ENCODE assay signal across 22 cellular contexts in genomic region chr11:133271206-133271605, GRCh38.
"Had no signal": no experiment of that assay in that cellular context is flagged by ENCODE, and none has a peak within 500 bp of the region (broad histone marks: within the 10 kb centered on the region; RNA-seq: fewer than 3 reads in every experiment).

No MANE protein-coding gene starts in this region.

- H3K4me3 ChIP-seq: coronary artery, dorsolateral prefrontal cortex, heart left ventricle had no signal

- H3K27me3 ChIP-seq: brain microvascular endothelial cell had no signal

- H3K36me3 ChIP-seq: brain microvascular endothelial cell, heart left ventricle had no signal

- DNase-seq: activated CD4-positive, alpha-beta memory T cell treated with anti-CD3 and anti-CD28 coated beads for 36 hours; activated CD4-positive, alpha-beta T cell treated with anti-CD3 and anti-CD28 coated beads for 36 hours; activated CD4-positive, alpha-beta T cell treated with anti-CD3 and anti-CD28 coated beads, Interleukin-2, amount 10 ng/mL, durations not matched to agents 24 days and 14 days; activated CD4-positive, CD25-positive, alpha-beta regulatory T cell; activated CD4-positive, CD25-positive, alpha-beta regulatory T cell treated with anti-CD3 and anti-CD28 coated beads, Interleukin-2, amount 50 U/mL, for 72 hours; activated CD8-positive, alpha-beta memory T cell treated with anti-CD3 and anti-CD28 coated beads, Interleukin-2, amount 50 U/mL, for 48 hours; activated effector memory CD4-positive, alpha-beta T cell treated with Interleukin-2 at 50 U/mL for 16 hours; activated gamma-delta T cell treated with Interleukin-2 at 50 U/mL for 16 hours; activated naive CD4-positive, alpha-beta T cell treated with anti-CD3 and anti-CD28 coated beads, Interleukin-2, amount 50 U/mL, for 16 hours; activated naive CD4-positive, alpha-beta T cell treated with Interleukin-2 at 50 U/mL for 16 hours; activated T-cell treated with anti-CD3 and anti-CD28 coated beads for 4 hours; activated T-cell treated with anti-CD3 and anti-CD28 coated beads, Interleukin-2, amount 50 U/mL, for 24 hours; amniotic stem cell; anterior cingulate cortex; brain microvascular endothelial cell; dorsolateral prefrontal cortex; effector memory CD4-positive, alpha-beta T cell; endodermal cell; foreskin fibroblast; glutamatergic neuron; heart left ventricle had no signal

- H3K4me1 ChIP-seq: heart left ventricle had no signal

- H3K27ac ChIP-seq: brain microvascular endothelial cell, coronary artery, dorsolateral prefrontal cortex, heart left ventricle had no signal
